ENCODE assay signal across 29 cellular contexts in genomic region chr1:202639500-202639899, GRCh38.
DNase-seq lines count a peak whose midpoint lies in the region; TF ChIP-seq lines count a peak whose summit lies in the region.
"Had no signal": no experiment of that assay in that cellular context is flagged by ENCODE, and none has a peak within 500 bp of the region (broad histone marks: within the 10 kb centered on the region; RNA-seq: fewer than 3 reads in every experiment).

No MANE protein-coding gene starts in this region.

- H2AK5ac ChIP-seq in mesenchymal stem cell (ENCODE audit: low read length, severe bottlenecking): no peak overlapping the region

- no peak overlapping the region for H2BK120ac ChIP-seq in mesenchymal stem cell (ENCODE audit: low read depth, low read length)

- peak overlapping the region; percentile 45 for H3K4me3 Mint-ChIP-seq in HFFc6
- H3K4me3 Mint-ChIP-seq: activated CD4-positive, alpha-beta memory T cell treated with anti-CD3 and anti-CD28 coated beads, Interleukin-2, amount 10 ng/mL, durations not matched to agents 7 days and 5 days; activated naive CD4-positive, alpha-beta T cell treated with anti-CD3 and anti-CD28 coated beads, Interleukin-2, amount 10 ng/mL, durations not matched to agents 7 days and 5 days; GM23338; T-helper 17 cell had no signal

- WGBS in mesenchymal stem cell: 62% methylated on average over 9 of the region's 9 CpGs

- peaks cover 73 to 89% of the 10 kb centered on the region in 2 experiments for H3K27me3 ChIP-seq in mesenchymal stem cell (ENCODE audit: control insufficient read depth in 1 of 2, insufficient read depth in 1 of 2, low read length in 2 of 2)
- H3K27me3 ChIP-seq in MG63: peaks cover 25% of the 10 kb centered on the region

- no peaks in the 10 kb centered on the region for H3K36me3 Mint-ChIP-seq in HFFc6 (ENCODE audit: low read depth)
- H3K36me3 Mint-ChIP-seq: activated naive CD4-positive, alpha-beta T cell treated with anti-CD3 and anti-CD28 coated beads, Interleukin-2, amount 10 ng/mL, durations not matched to agents 7 days and 5 days had no signal

- DNase-seq in AG10803 (ENCODE audit: low read depth): peak; percentile 9
- peak; percentile 91 for DNase-seq in HFFc6
- DNase-seq in astrocyte of the spinal cord (ENCODE audit: low read depth, low spot score): peak; percentile 30
- DNase-seq in mesenchymal stem cell: peak; percentile 86
- no peak for DNase-seq in stimulated activated CD4-positive, alpha-beta T cell treated with anti-CD3 and anti-CD28 coated beads, Interleukin-2, amount 100 ng/mL, for 24 hours
- no peak for DNase-seq in occipital lobe (lab: John Stamatoyannopoulos, UW)
- DNase-seq in HK-2 (ENCODE audit: unreplicated experiment): no peak
- DNase-seq in MG63: no peak
- DNase-seq: activated CD4-positive, alpha-beta memory T cell treated with anti-CD3 and anti-CD28 coated beads, Interleukin-2, amount 10 ng/mL, durations not matched to agents 7 days and 5 days; activated CD4-positive, CD25-positive, alpha-beta regulatory T cell treated with anti-CD3 and anti-CD28 coated beads, Interleukin-2, amount 50 U/mL, for 72 hours; activated CD8-positive, alpha-beta memory T cell treated with anti-CD3 and anti-CD28 coated beads, Interleukin-2, amount 50 U/mL, for 48 hours; activated naive CD4-positive, alpha-beta T cell treated with anti-CD3 and anti-CD28 coated beads, Interleukin-2, amount 10 ng/mL, durations not matched to agents 7 days and 5 days; amniotic stem cell; COR-L47; cortex of kidney; effector memory CD4-positive, alpha-beta T cell; left lung; NCI-H1417 treated with DMSO at 0.1 percent for 48 hours; NCI-H2081; NCI-H526 treated with DMSO at 0.1 percent for 48 hours; SHP77; stimulated activated CD4-positive, alpha-beta T cell treated with anti-CD3 and anti-CD28 coated beads, Interleukin-4, amount 100 ng/mL, for 24 hours; T-helper 17 cell had no signal

- peaks cover 31% of the 10 kb centered on the region for H3K4me1 Mint-ChIP-seq in HFFc6 (ENCODE audit: low read depth)

- H3K27ac Mint-ChIP-seq in HFFc6: peak overlapping the region; percentile 22
- H3K27ac Mint-ChIP-seq: activated CD4-positive, alpha-beta memory T cell treated with anti-CD3 and anti-CD28 coated beads, Interleukin-2, amount 10 ng/mL, durations not matched to agents 7 days and 5 days; activated naive CD4-positive, alpha-beta T cell treated with anti-CD3 and anti-CD28 coated beads, Interleukin-2, amount 10 ng/mL, durations not matched to agents 7 days and 5 days; GM23338; progenitor cell of endocrine pancreas; T-helper 17 cell had no signal

- no peak overlapping the region for H3K4me3 ChIP-seq in AG10803 (ENCODE audit: low read length)
- no peak overlapping the region for H3K4me3 ChIP-seq in astrocyte of the spinal cord (ENCODE audit: low read depth, low read length)
- H3K4me3 ChIP-seq in mesenchymal stem cell (ENCODE audit: insufficient read depth in 1 of 2, low read depth in 1 of 2, low read length in 2 of 2): no peak overlapping the region
- no peak overlapping the region for H3K4me3 ChIP-seq in MG63
- H3K4me3 ChIP-seq: BLaER1 treated with 17β-estradiol and CSF1 and Interleukin-3, amounts not matched to agents 10 nM and 100 nM; GM23338; left lung; tibial nerve had no signal

- H3K4me2 ChIP-seq in mesenchymal stem cell (ENCODE audit: low read length, poor library complexity, severe bottlenecking): no peak overlapping the region
- H3K4me2 ChIP-seq: BLaER1 treated with 17β-estradiol and CSF1 and Interleukin-3, amounts not matched to agents 10 nM and 100 nM; KMS-11 had no signal

- H3K14ac ChIP-seq in mesenchymal stem cell (ENCODE audit: low read length in 2 of 2): peak overlapping the region in 1 of 2 experiments; percentile 7

- no peak overlapping the region for H3K27ac ChIP-seq in mesenchymal stem cell (ENCODE audit: low read length, poor library complexity, severe bottlenecking)
- H3K27ac ChIP-seq: BLaER1 treated with 17β-estradiol and CSF1 and Interleukin-3, amounts not matched to agents 10 nM and 100 nM; HL-60; KMS-11; left lung; tibial nerve had no signal

- H3K79me1 ChIP-seq in mesenchymal stem cell (replicated peaks; ENCODE audit: low read length, poor library complexity, severe bottlenecking): no peaks in the 10 kb centered on the region

- in situ Hi-C loops in astrocyte of the spinal cord (cut with HindIII; ENCODE audit: low sequenced_read_pairs): no loop called here

- H4K8ac ChIP-seq in mesenchymal stem cell (ENCODE audit: low read length): no peak overlapping the region

- no peak overlapping the region for H4K91ac ChIP-seq in mesenchymal stem cell (ENCODE audit: low read length)

- no peak overlapping the region for H3K4ac ChIP-seq in mesenchymal stem cell (ENCODE audit: low read depth in 1 of 2, low read length in 2 of 2)

- no peak overlapping the region for H2AFZ ChIP-seq in mesenchymal stem cell (ENCODE audit: low read depth, low read length)
- H2AFZ ChIP-seq: GM23338 had no signal

- H3K9me3 ChIP-seq in mesenchymal stem cell (ENCODE audit: control insufficient read depth, low read length) (no peaks in the 10 kb centered on the region), MG63 (no peaks in the 10 kb centered on the region)
- H3K9me3 ChIP-seq: BLaER1 treated with 17β-estradiol and CSF1 and Interleukin-3, amounts not matched to agents 10 nM and 100 nM; left lung; tibial nerve had no signal

- H3K18ac ChIP-seq in mesenchymal stem cell (ENCODE audit: low read depth in 1 of 2, low read length in 2 of 2): no peak overlapping the region

- H3K9me3 Mint-ChIP-seq in HFFc6: no peaks in the 10 kb centered on the region
- H3K9me3 Mint-ChIP-seq: activated CD4-positive, alpha-beta memory T cell treated with anti-CD3 and anti-CD28 coated beads, Interleukin-2, amount 10 ng/mL, durations not matched to agents 7 days and 5 days; activated naive CD4-positive, alpha-beta T cell treated with anti-CD3 and anti-CD28 coated beads, Interleukin-2, amount 10 ng/mL, durations not matched to agents 7 days and 5 days; GM23338 had no signal

- H2BK5ac ChIP-seq in mesenchymal stem cell (ENCODE audit: low read depth, low read length, poor library complexity, severe bottlenecking): no peak overlapping the region

- TF ChIP-seq CTCF in AG10803 (conservative IDR thresholded peaks at IDR 0.05; ENCODE audit: low read length) (no peak), HFFc6 (IDR thresholded peaks at IDR 0.05) (no peak), astrocyte of the spinal cord (IDR thresholded peaks at IDR 0.05; ENCODE audit: low read depth, low read length) (no peak)

- H3K9ac ChIP-seq in mesenchymal stem cell (ENCODE audit: low read length): no peak overlapping the region
- H3K9ac ChIP-seq: BLaER1 treated with 17β-estradiol and CSF1 and Interleukin-3, amounts not matched to agents 10 nM and 100 nM; KMS-11 had no signal

- no peak overlapping the region for H2BK15ac ChIP-seq in mesenchymal stem cell (ENCODE audit: low read depth, poor library complexity, severe bottlenecking)

- peaks cover 25% of the 10 kb centered on the region for H3K4me1 ChIP-seq in mesenchymal stem cell (ENCODE audit: control insufficient read depth, insufficient read depth, low read depth, low read length)

- H3K27me3 Mint-ChIP-seq in HFFc6 (ENCODE audit: insufficient read depth): peaks cover 67% of the 10 kb centered on the region

- H3K36me3 ChIP-seq in mesenchymal stem cell (ENCODE audit: control insufficient read depth in 1 of 2, insufficient read depth in 2 of 2, low read depth in 1 of 2, low read length in 2 of 2): no peaks in the 10 kb centered on the region
- H3K36me3 ChIP-seq in MG63: no peaks in the 10 kb centered on the region
- H3K36me3 ChIP-seq: BLaER1 treated with 17β-estradiol and CSF1 and Interleukin-3, amounts not matched to agents 10 nM and 100 nM; left lung; tibial nerve had no signal

- H3K23ac ChIP-seq in mesenchymal stem cell (ENCODE audit: low read length in 2 of 2): no peak overlapping the region

- H2BK12ac ChIP-seq in mesenchymal stem cell (ENCODE audit: low read length in 2 of 2): no peak overlapping the region

Comparison
In these comparisons a context has a peak if more than half of its experiments do, and no peak if none do; other contexts are left out.
1. DNase-seq: peak in AG10803 (single experiment), HFFc6 (single experiment), astrocyte of the spinal cord (single experiment) and mesenchymal stem cell (single experiment); none in stimulated activated CD4-positive, alpha-beta T cell treated with anti-CD3 and anti-CD28 coated beads, Interleukin-2, amount 100 ng/mL, for 24 hours (0 of 2), occipital lobe (single experiment), HK-2 (single experiment) and MG63 (single experiment).